Comparison of ENCODE assay signal across 12 cellular contexts in the genomic region with DNA sequence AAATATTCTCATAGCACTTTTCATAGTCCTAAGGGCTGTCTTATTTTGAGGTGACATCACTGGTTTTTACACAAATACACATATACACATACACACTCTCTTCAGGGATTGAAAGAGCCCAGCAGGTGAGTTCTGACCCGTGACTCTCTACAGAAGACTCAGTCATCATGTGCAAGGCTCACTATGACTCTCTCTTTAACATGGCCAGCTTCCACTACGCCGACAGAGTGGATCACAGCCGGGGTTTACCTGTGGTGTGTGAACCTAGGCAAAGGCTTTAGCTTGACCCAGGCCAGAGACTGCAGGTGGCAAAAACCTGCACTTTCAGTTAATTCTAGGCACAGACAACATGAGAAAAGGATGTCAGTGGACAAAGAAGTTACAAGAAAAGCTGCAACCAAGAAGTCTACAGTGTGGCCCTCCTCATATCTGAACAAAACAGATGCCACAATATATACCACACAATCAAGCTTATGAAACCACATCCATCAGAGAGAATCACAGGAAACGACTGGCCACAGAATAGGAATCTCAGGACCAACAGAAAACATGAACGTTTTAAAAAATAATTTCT. TPM values are rescaled to one million over a fixed set of nuclear protein-coding genes. Genes with fewer than 3 reads are reported as not detected.
DNase-seq lines count a peak whose midpoint lies in the region; ATAC-seq, FAIRE-seq and TF ChIP-seq lines count a peak whose summit lies in the region.
"Had no signal": no experiment of that assay in that cellular context is flagged by ENCODE, and none has a peak within 500 bp of the region (broad histone marks: within the 10 kb centered on the region; RNA-seq: fewer than 3 reads in every experiment).

No MANE protein-coding gene starts in this region.

- peaks cover 93% of the 10 kb centered on the region for H3K4me1 Mint-ChIP-seq in activated naive CD4-positive, alpha-beta T cell treated with anti-CD3 and anti-CD28 coated beads for 36 hours (ENCODE audit: low read depth)
- peaks cover 76% of the 10 kb centered on the region for H3K4me1 Mint-ChIP-seq in nephron progenitor cell

- intact Hi-C loops in activated naive CD4-positive, alpha-beta T cell treated with anti-CD3 and anti-CD28 coated beads for 36 hours (cut with micrococcal nuclease): loop anchor here (1.0 to 5.0 kb wide), 4 partner anchors 11 to 1598 kb away; no protein-coding TSS in a partner anchor

- no peak for TF ChIP-seq CTCF in nephron progenitor cell (IDR thresholded peaks at IDR 0.05)

- ATAC-seq in HG03432 (IDR thresholded peaks at IDR 0.05; ENCODE audit: unreplicated experiment) (peak; percentile 41), GM18873 (IDR thresholded peaks at IDR 0.05; ENCODE audit: low FRiP score, unreplicated experiment) (no peak)

- peak overlapping the region; percentile 92 for H3K27ac Mint-ChIP-seq in activated naive CD4-positive, alpha-beta T cell treated with anti-CD3 and anti-CD28 coated beads for 36 hours
- peak overlapping the region; percentile 79 for H3K27ac Mint-ChIP-seq in nephron progenitor cell
- H3K27ac Mint-ChIP-seq: type B pancreatic cell had no signal

- CTCF ChIA-PET in activated naive CD4-positive, alpha-beta T cell treated with anti-CD3 and anti-CD28 coated beads for 36 hours (lab: Charles Lee): interaction anchor here (0.8 to 2.3 kb wide), 6 partner anchors 9 to 23 kb away, joined by 3 to 11 read pairs (median 8); no protein-coding TSS in a partner anchor
- CTCF ChIA-PET in HEK293T (lab: Yijun Ruan, JAX): interaction anchor here (0.7 to 1.4 kb wide), 4 partner anchors 9 to 22 kb away, joined by 3 to 8 read pairs (median 6); no protein-coding TSS in a partner anchor

- H3K9me3 Mint-ChIP-seq in activated naive CD4-positive, alpha-beta T cell treated with anti-CD3 and anti-CD28 coated beads for 36 hours: no peaks in the 10 kb centered on the region
- no peaks in the 10 kb centered on the region for H3K9me3 Mint-ChIP-seq in nephron progenitor cell
- H3K9me3 Mint-ChIP-seq: type B pancreatic cell had no signal

- DNase-seq in GM19239 (ENCODE audit: insufficient read length, low spot score) (no peak), nephron progenitor cell (no peak), NCI-H1417 treated with DMSO at 0.1 percent for 48 hours (lab: John Stamatoyannopoulos, UW) (no peak), HEK293T (ENCODE audit: extremely low spot score) (no peak), middle frontal gyrus (ENCODE audit: extremely low spot score, low spot score) (no peak)
- peak; percentile 72 for DNase-seq in activated naive CD4-positive, alpha-beta T cell treated with anti-CD3 and anti-CD28 coated beads for 36 hours
- DNase-seq: foreskin fibroblast, NCI-H524 had no signal

- POLR2A ChIA-PET in HEK293T (lab: Yijun Ruan, JAX): interaction anchor here (7.0 kb wide), 1 partner anchor 11 kb away, joined by 42 read pairs; no protein-coding TSS in a partner anchor

- peaks cover 5% of the 10 kb centered on the region for H3K36me3 Mint-ChIP-seq in activated naive CD4-positive, alpha-beta T cell treated with anti-CD3 and anti-CD28 coated beads for 36 hours (ENCODE audit: low read depth)
- H3K36me3 Mint-ChIP-seq in nephron progenitor cell (ENCODE audit: low read depth): no peaks in the 10 kb centered on the region
- H3K36me3 Mint-ChIP-seq: type B pancreatic cell had no signal

- no peaks in the 10 kb centered on the region for H3K27me3 Mint-ChIP-seq in activated naive CD4-positive, alpha-beta T cell treated with anti-CD3 and anti-CD28 coated beads for 36 hours (ENCODE audit: low read depth)
- no peaks in the 10 kb centered on the region for H3K27me3 Mint-ChIP-seq in nephron progenitor cell (ENCODE audit: low read depth, poor library complexity)
- H3K27me3 Mint-ChIP-seq: type B pancreatic cell had no signal

- peak overlapping the region; percentile 64 for H3K4me3 Mint-ChIP-seq in activated naive CD4-positive, alpha-beta T cell treated with anti-CD3 and anti-CD28 coated beads for 36 hours
- H3K4me3 Mint-ChIP-seq in nephron progenitor cell: no peak overlapping the region

- peak; percentile 76 for FAIRE-seq in GM19239 (lab: Jason Lieb, UNC)
- FAIRE-seq: bronchial epithelial cell had no signal

TF ChIP-seq in HEK293T, 16 proteins besides CTCF, POLR2A, EP300 and RAD21:
- no peak for TF ChIP-seq FOXA1 (IDR thresholded peaks at IDR 0.05)
- no peak for TF ChIP-seq HDGF (IDR thresholded peaks at IDR 0.05; ENCODE audit: borderline replicate concordance)
TF ChIP-seq in HEK293T: peak in this region for 0.

RNA-seq across cellular contexts. Expression of a gene that starts 56.5 kb away (rescaled TPM):
- total RNA-seq in activated naive CD4-positive, alpha-beta T cell treated with anti-CD3 and anti-CD28 coated beads for 36 hours: 100 to 1,000 TPM; 145 to 149 TPM
